Comparison of ENCODE assay signal across 8 cellular contexts in genomic region chr15:90004671-90005070, GRCh38. TPM values are rescaled to one million over a fixed set of nuclear protein-coding genes. Genes with fewer than 3 reads are reported as not detected.
DNase-seq lines count a peak whose midpoint lies in the region; ATAC-seq and TF ChIP-seq lines count a peak whose summit lies in the region.

No MANE protein-coding gene starts in this region.

- peak overlapping the region; percentile 67 for H3K9ac ChIP-seq in fibroblast of lung (ENCODE audit: insufficient read depth, low read length)

- TF ChIP-seq CTCF in GM23338 (conservative IDR thresholded peaks at IDR 0.05; ENCODE audit: low read depth in 2 of 2): no peak
- TF ChIP-seq CTCF in fibroblast of lung (conservative IDR thresholded peaks at IDR 0.05 in 1 of 2, IDR thresholded peaks at IDR 0.05 in 1 of 2; ENCODE audit: low read depth in 1 of 2, low read length in 2 of 2): no peak

- ATAC-seq in GM23338: no peak
- no peak for ATAC-seq in HG03342 (IDR thresholded peaks at IDR 0.05; ENCODE audit: unreplicated experiment)

- intact Hi-C loops in posterior cingulate gyrus (cut with DNase I): loop anchor here (5.0 to 10.0 kb wide), 2 partner anchors 68 to 110 kb away; partner anchors contain the start of gene AP3S2

- no peaks in the 10 kb centered on the region for H3K9me2 ChIP-seq in GM23338 (ENCODE audit: insufficient read depth)

- H3F3A ChIP-seq in GM23338 (replicated peaks; ENCODE audit: low read depth): peaks cover 2% of the 10 kb centered on the region; the same call in 1 of the 2 replicates

- H3K27ac ChIP-seq in GM23338 (ENCODE audit: low read depth): no peak overlapping the region
- H3K27ac ChIP-seq in fibroblast of lung (ENCODE audit: insufficient read depth, low read length): peak overlapping the region; percentile 96

- H4K20me1 ChIP-seq in GM23338 (replicated peaks; ENCODE audit: insufficient read depth) (peaks cover 43% of the 10 kb centered on the region), fibroblast of lung (ENCODE audit: control insufficient read depth, extremely low read depth, insufficient read depth, low read length) (no peaks in the 10 kb centered on the region)

- no peak overlapping the region for H3K27ac Mint-ChIP-seq in GM23338

- peak overlapping the region; percentile 9; the same call in 1 of the 3 replicates for H3K4me3 Mint-ChIP-seq in GM23338

- DNase-seq in GM23338 (ENCODE audit: low spot score) (no peak), SKM-1 (lab: John Stamatoyannopoulos, UW; ENCODE audit: unreplicated experiment) (peak; percentile 76), fibroblast of lung (ENCODE audit: low read depth in 2 of 2) (peak; percentile 95 to 97), pons (ENCODE audit: low spot score) (peak; percentile 60), NCI-H748 (lab: John Stamatoyannopoulos, UW; ENCODE audit: unreplicated experiment) (no peak), posterior cingulate gyrus (no peak), NK-92 (lab: John Stamatoyannopoulos, UW; ENCODE audit: unreplicated experiment) (no peak)

- H3K9me3 Mint-ChIP-seq in GM23338: peaks cover 4% of the 10 kb centered on the region; the same call in 1 of the 3 replicates

- H3K4me2 ChIP-seq in GM23338 (peak overlapping the region; percentile 57), fibroblast of lung (ENCODE audit: extremely low read depth, insufficient read depth, low read length) (peak overlapping the region; percentile 79)

- peaks cover 12% of the 10 kb centered on the region for H3K27me3 ChIP-seq in GM23338 (ENCODE audit: insufficient read depth)
- H3K27me3 ChIP-seq in fibroblast of lung (ENCODE audit: control insufficient read depth, insufficient read depth, low read length): no peaks in the 10 kb centered on the region

- no peaks in the 10 kb centered on the region for H3K9me3 ChIP-seq in fibroblast of lung (ENCODE audit: control insufficient read depth, insufficient read depth, low read depth, low read length)

- peaks cover 10% of the 10 kb centered on the region for H3K36me3 Mint-ChIP-seq in GM23338 (ENCODE audit: low read depth)

- H3K27me3 Mint-ChIP-seq in GM23338 (ENCODE audit: insufficient read depth, low read depth, poor library complexity): peaks cover 26% of the 10 kb centered on the region

- no peaks in the 10 kb centered on the region for H3K36me3 ChIP-seq in GM23338 (ENCODE audit: insufficient read depth)
- no peaks in the 10 kb centered on the region for H3K36me3 ChIP-seq in fibroblast of lung (ENCODE audit: control insufficient read depth, insufficient read depth, low read length)

- H3K79me2 ChIP-seq in GM23338 (replicated peaks; ENCODE audit: insufficient read depth) (peaks cover 69% of the 10 kb centered on the region), fibroblast of lung (ENCODE audit: control insufficient read depth, insufficient read depth, low read length) (peaks cover 56% of the 10 kb centered on the region)

- H3K4me1 ChIP-seq in GM23338 (ENCODE audit: insufficient read depth): peaks cover 34% of the 10 kb centered on the region
- H3K4me1 ChIP-seq in fibroblast of lung (ENCODE audit: control insufficient read depth, extremely low read depth, insufficient read depth, low read length): peaks cover 26% of the 10 kb centered on the region

- no peak overlapping the region for H2AFZ ChIP-seq in GM23338
- no peak overlapping the region for H2AFZ ChIP-seq in fibroblast of lung (ENCODE audit: low read length)

- no peak overlapping the region for H3K4me3 ChIP-seq in GM23338
- H3K4me3 ChIP-seq in fibroblast of lung (replicated peaks in 1 of 4; ENCODE audit: control extremely low read depth in 1 of 4, insufficient read depth in 1 of 4, low read depth in 3 of 4, low read length in 4 of 4): peak overlapping the region; percentile 9 to 74 (median 27)

- peaks cover 50% of the 10 kb centered on the region for H3K4me1 Mint-ChIP-seq in GM23338

TF ChIP-seq in GM23338, 12 proteins besides CTCF, POLR2A, EP300 and RAD21 (continues in another document):
- TF ChIP-seq ZNF462 (CRISPR knock-in tag; IDR thresholded peaks at IDR 0.05): no peak
- no peak for TF ChIP-seq EZH2phosphoT487 (IDR thresholded peaks at IDR 0.05; ENCODE audit: unreplicated experiment)
- TF ChIP-seq POLR2AphosphoS5 (IDR thresholded peaks at IDR 0.05; ENCODE audit: low read depth): no peak
- TF ChIP-seq CREB1 (CRISPR knock-in tag; IDR thresholded peaks at IDR 0.05; ENCODE audit: low read depth): no peak
- TF ChIP-seq NANOG (IDR thresholded peaks at IDR 0.05; ENCODE audit: borderline replicate concordance): no peak
- no peak for TF ChIP-seq ZNF331 (CRISPR knock-in tag; IDR thresholded peaks at IDR 0.05; ENCODE audit: low read depth)
- TF ChIP-seq ETS1 (IDR thresholded peaks at IDR 0.05): no peak

RNA-seq across cellular contexts. Expression of gene ZNF710, which starts 3.5 kb away (rescaled TPM):
- 16.7 and 18.2 TPM in 2 replicates for total RNA-seq in GM23338 (2014; rRNA removed; shearing (Covaris generic))
- polyA plus RNA-seq in GM23338 (2016; fragmentation: Nextera tagmentation; extraction: Ambion mirVana) (15.9 and 16.0 TPM in 2 replicates), fibroblast of lung (2.1 and 2.2 TPM in 2 replicates)
- 5.9 and 9.4 TPM in 2 replicates for total RNA-seq in fibroblast of lung
- polyA plus RNA-seq in fibroblast of lung (2012): 14.6 and 17.4 TPM in 2 replicates
- 21.2 and 28.9 TPM in 2 replicates for polyA minus RNA-seq in fibroblast of lung (ENCODE audit: low replicate concordance)

Comparison
In these comparisons a context has a peak if more than half of its experiments do, and no peak if none do; other contexts are left out.
1. DNase-seq: peak in SKM-1 (single experiment), fibroblast of lung (2 of 2) and pons (single experiment); none in GM23338 (single experiment), NCI-H748 (single experiment), posterior cingulate gyrus (0 of 10) and NK-92 (single experiment).